25 cellular contexts compared by ENCODE assay signal in the genomic region with DNA sequence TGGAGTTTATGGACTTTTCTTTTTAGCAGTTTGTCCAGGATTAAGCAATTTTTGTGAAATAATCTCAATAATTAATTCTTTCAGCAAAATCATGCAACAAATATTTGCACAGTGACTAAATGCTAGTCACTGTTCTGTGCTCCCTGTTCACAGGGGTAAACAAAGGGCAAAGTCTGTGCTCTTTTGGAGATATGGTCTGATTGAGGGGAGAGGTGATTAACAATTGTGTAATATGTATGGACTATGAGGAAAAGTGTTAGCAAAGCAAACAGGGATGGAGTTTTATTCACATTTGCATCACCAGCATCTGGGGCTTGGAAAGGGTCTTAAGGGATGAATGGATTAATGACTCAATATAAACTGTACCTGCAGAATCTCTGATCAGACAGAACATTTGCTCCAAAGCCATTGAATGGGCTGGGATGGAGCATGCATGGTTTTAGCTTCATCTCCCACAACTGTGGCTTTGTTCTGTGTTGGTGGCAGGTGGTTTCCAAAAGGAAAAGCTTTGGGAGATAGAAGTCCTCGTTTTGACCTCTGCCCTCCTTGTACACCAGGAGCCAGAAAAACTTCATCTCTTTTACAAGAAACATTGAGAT. TPM values are rescaled to one million over a fixed set of nuclear protein-coding genes. Genes with fewer than 3 reads are reported as not detected.
A peak's percentile ranks its signal among the peaks of the same experiment; 100 is the strongest.
DNase-seq lines count a peak whose midpoint lies in the region; ATAC-seq, FAIRE-seq and TF ChIP-seq lines count a peak whose summit lies in the region.
"Had no signal": no experiment of that assay in that cellular context is flagged by ENCODE, and none has a peak within 500 bp of the region (broad histone marks: within the 10 kb centered on the region; RNA-seq: fewer than 3 reads in every experiment).

No MANE protein-coding gene starts in this region.

- peak; percentile 4 for DNase-seq in NCI-H146 treated with DMSO at 0.1 percent for 48 hours (lab: John Stamatoyannopoulos, UW; ENCODE audit: unreplicated experiment)
- no peak for DNase-seq in pancreas
- DNase-seq in KG1 (lab: John Stamatoyannopoulos, UW) = no peak
- no peak for DNase-seq in NCI-H1436 treated with DMSO at 0.1 percent for 48 hours (lab: John Stamatoyannopoulos, UW)
- DNase-seq: activated CD8-positive, alpha-beta T cell treated with anti-CD3 and anti-CD28 coated beads, Interleukin-2, amount 10 ng/mL, durations not matched to agents 7 days and 5 days; activated naive CD4-positive, alpha-beta T cell treated with anti-CD3 and anti-CD28 coated beads, Interleukin-2, amount 50 U/mL, for 16 hours; activated T-cell treated with anti-CD3 and anti-CD28 coated beads, Interleukin-2, amount 50 U/mL, for 1 hour; effector CD8-positive, alpha-beta T cell; NCI-H187; NCI-H226; stimulated activated CD4-positive, alpha-beta T cell treated with anti-CD3 and anti-CD28 coated beads, Interleukin-4, amount 100 ng/mL, for 1 hour; stimulated activated naive CD8-positive, alpha-beta T cell treated with anti-CD3 and anti-CD28 coated beads, Interleukin-15, amount 100 ng/mL, for 72 hours; transverse colon; WERI-Rb-1 had no signal

- H3K9me3 ChIP-seq in duodenal mucosa (ENCODE audit: control insufficient read depth in 1 of 2, low read length in 2 of 2) (no peaks in the 10 kb centered on the region), pancreas (no peaks in the 10 kb centered on the region)
- H3K9me3 ChIP-seq: ascending aorta, Caco-2, esophagus muscularis mucosa, transverse colon had no signal

- intact Hi-C loops in pancreas (cut with DNase I) = no loop called here

- H3K4me1 ChIP-seq in duodenal mucosa (ENCODE audit: control insufficient read depth in 1 of 2, insufficient read depth in 2 of 2, low read length in 2 of 2) = peaks cover 3 to 27% of the 10 kb centered on the region in 2 donors
- peaks cover 0 to 17% (median 5%) of the 10 kb centered on the region in 3 donors for H3K4me1 ChIP-seq in pancreas
- H3K4me1 ChIP-seq: ascending aorta, esophagus muscularis mucosa, transverse colon had no signal

- H3K36me3 ChIP-seq in duodenal mucosa (ENCODE audit: control insufficient read depth in 1 of 2, insufficient read depth in 2 of 2, low read length in 2 of 2) (no peaks in the 10 kb centered on the region), pancreas (no peaks in the 10 kb centered on the region)
- H3K36me3 ChIP-seq: ascending aorta, esophagus muscularis mucosa, transverse colon, WERI-Rb-1 had no signal

- H3K27me3 ChIP-seq in duodenal mucosa (ENCODE audit: control insufficient read depth in 1 of 2, insufficient read depth in 2 of 2, low read length in 2 of 2) = no peaks in the 10 kb centered on the region
- H3K27me3 ChIP-seq in pancreas = no peaks in the 10 kb centered on the region
- H3K27me3 ChIP-seq: ascending aorta, esophagus muscularis mucosa, transverse colon had no signal

- ATAC-seq in GM18870 (IDR thresholded peaks at IDR 0.05; ENCODE audit: unreplicated experiment) (peak; percentile 3), pancreas (peak; percentile 76 to 90 (median 88)), HG02623 (IDR thresholded peaks at IDR 0.05; ENCODE audit: unreplicated experiment) (no peak), GM21381 (IDR thresholded peaks at IDR 0.05; ENCODE audit: unreplicated experiment) (no peak)
- ATAC-seq: activated CD8-positive, alpha-beta T cell treated with anti-CD3 and anti-CD28 coated beads, Interleukin-2, amount 10 ng/mL, durations not matched to agents 7 days and 5 days; K562 had no signal

- no peak for TF ChIP-seq CTCF in pancreas (IDR thresholded peaks at IDR 0.05)

- H3K27ac ChIP-seq in duodenal mucosa (ENCODE audit: low read depth, low read length) (no peak overlapping the region), pancreas (peak overlapping the region in 1 of 4 donors; percentile 3)
- H3K27ac ChIP-seq: ascending aorta, WERI-Rb-1 had no signal

- no peak overlapping the region for H3K9ac ChIP-seq in duodenal mucosa (ENCODE audit: low read depth in 1 of 2, low read length in 2 of 2)

- H3K4me3 ChIP-seq in duodenal mucosa (ENCODE audit: low read depth in 1 of 2, low read length in 2 of 2) (peak overlapping the region; percentile 8 to 13), pancreas (no peak overlapping the region)
- H3K4me3 ChIP-seq: ascending aorta, esophagus muscularis mucosa, K562, smooth muscle cell, transverse colon had no signal

- 15 to 30% methylated on average over 1 of the region's 1 CpG for WGBS in pancreas, 2 donors

- no peak for FAIRE-seq in pancreas (lab: Jason Lieb, UNC)
- FAIRE-seq: K562, RCC 7860 had no signal

RNA-seq across cellular contexts. Expression of a gene that starts 39.3 kb away (rescaled TPM):
- 1 to 10 TPM in 2 of 6 donors, under 1 TPM in 4; 0.14 to 1.7 (median 0.36) TPM for total RNA-seq in pancreas
- polyA plus RNA-seq in pancreas = under 1 TPM; 0.19 to 0.23 TPM
- total RNA-seq: Caco-2, chondrocyte, smooth muscle cell had no signal

RNA-seq across cellular contexts. Expression of a gene that starts 51.2 kb away (rescaled TPM):
- total RNA-seq in pancreas = 10 to 100 TPM in 3 of 6 donors, 1 to 10 TPM in 3; 8.1 to 17.6 (median 11.8) TPM
- 1 to 10 TPM; 5.3 to 9.9 TPM for polyA plus RNA-seq in pancreas

Comparison
In these comparisons a context has a peak if more than half of its experiments do, and no peak if none do; other contexts are left out.
1. ATAC-seq: peak in GM18870 (single experiment) and pancreas (4 of 4); none in HG02623 (single experiment) and GM21381 (single experiment).
2. H3K4me3 ChIP-seq: peak in duodenal mucosa (2 of 2); none in pancreas (0 of 4).